Comparison of ENCODE assay signal across 1 cellular context in genomic region chr3:60582285-60582684, GRCh38.
TF ChIP-seq lines count a peak whose summit lies in the region.

No MANE protein-coding gene starts in this region.

TF ChIP-seq in SK-N-SH treated with all-trans-retinoic acid at 6 μM for 48 hours, 23 proteins besides CTCF, POLR2A, EP300 and RAD21 (continued from another document):
- no peak for TF ChIP-seq GLIS3 (CRISPR knock-in tag; IDR thresholded peaks at IDR 0.05)
TF ChIP-seq in SK-N-SH treated with all-trans-retinoic acid at 6 μM for 48 hours: peak in this region for 0.
